In genomic region chr10:124745678-124746077, GRCh38 we compare ENCODE assay signal across 8 cellular contexts. TPM values are rescaled to one million over a fixed set of nuclear protein-coding genes. Genes with fewer than 3 reads are reported as not detected.
DNase-seq lines count a peak whose midpoint lies in the region; ATAC-seq and TF ChIP-seq lines count a peak whose summit lies in the region.

No MANE protein-coding gene starts in this region.

- no peak overlapping the region for H3K4me3 ChIP-seq in choroid plexus epithelial cell (ENCODE audit: low read depth, low read length)

- peak; percentile 52 for TF ChIP-seq CTCF in choroid plexus epithelial cell (conservative IDR thresholded peaks at IDR 0.05; ENCODE audit: low read depth, low read length)

- DNase-seq in activated T-cell treated with anti-CD3 and anti-CD28 coated beads, Interleukin-2, amount 50 U/mL, for 4 hours, result no peak
- no peak for DNase-seq in activated T-cell treated with anti-CD3 and anti-CD28 coated beads, Interleukin-2, amount 50 U/mL, for 24 hours
- DNase-seq in NCI-H69 (lab: John Stamatoyannopoulos, UW), result peak; percentile 32
- peak; percentile 79 for DNase-seq in choroid plexus epithelial cell (ENCODE audit: low read depth)
- DNase-seq in myocyte (ENCODE audit: low read depth), result peak; percentile 70
- DNase-seq in occipital lobe (lab: John Stamatoyannopoulos, UW), result no peak
- no peak for DNase-seq in mesenteric fat pad (ENCODE audit: low spot score)

- H3K27ac Mint-ChIP-seq in activated T-cell treated with anti-CD3 and anti-CD28 coated beads, Interleukin-2, amount 50 U/mL, for 24 hours, result no peak overlapping the region

- H3K4me1 Mint-ChIP-seq in activated T-cell treated with anti-CD3 and anti-CD28 coated beads, Interleukin-2, amount 50 U/mL, for 4 hours (ENCODE audit: low read depth), result peaks cover 37% of the 10 kb centered on the region
- H3K4me1 Mint-ChIP-seq in activated T-cell treated with anti-CD3 and anti-CD28 coated beads, Interleukin-2, amount 50 U/mL, for 24 hours (ENCODE audit: low read depth), result peaks cover 48% of the 10 kb centered on the region

- no peaks in the 10 kb centered on the region for H3K36me3 Mint-ChIP-seq in activated T-cell treated with anti-CD3 and anti-CD28 coated beads, Interleukin-2, amount 50 U/mL, for 4 hours (ENCODE audit: insufficient read depth)
- H3K36me3 Mint-ChIP-seq in activated T-cell treated with anti-CD3 and anti-CD28 coated beads, Interleukin-2, amount 50 U/mL, for 24 hours (ENCODE audit: low read depth), result peaks cover 19% of the 10 kb centered on the region

- ATAC-seq in activated T-cell treated with anti-CD3 and anti-CD28 coated beads, Interleukin-2, amount 50 U/mL, for 4 hours, result no peak
- no peak for ATAC-seq in GM21367 (IDR thresholded peaks at IDR 0.05; ENCODE audit: unreplicated experiment)

- H3K9me3 Mint-ChIP-seq in activated T-cell treated with anti-CD3 and anti-CD28 coated beads, Interleukin-2, amount 50 U/mL, for 4 hours, result no peaks in the 10 kb centered on the region
- H3K9me3 Mint-ChIP-seq in activated T-cell treated with anti-CD3 and anti-CD28 coated beads, Interleukin-2, amount 50 U/mL, for 24 hours, result no peaks in the 10 kb centered on the region

- peak overlapping the region; percentile 78 for H3K4me3 Mint-ChIP-seq in activated T-cell treated with anti-CD3 and anti-CD28 coated beads, Interleukin-2, amount 50 U/mL, for 4 hours
- H3K4me3 Mint-ChIP-seq in activated T-cell treated with anti-CD3 and anti-CD28 coated beads, Interleukin-2, amount 50 U/mL, for 24 hours, result no peak overlapping the region

- H3K27me3 Mint-ChIP-seq in activated T-cell treated with anti-CD3 and anti-CD28 coated beads, Interleukin-2, amount 50 U/mL, for 4 hours (ENCODE audit: low read depth), result no peaks in the 10 kb centered on the region
- no peaks in the 10 kb centered on the region for H3K27me3 Mint-ChIP-seq in activated T-cell treated with anti-CD3 and anti-CD28 coated beads, Interleukin-2, amount 50 U/mL, for 24 hours

RNA-seq across cellular contexts. Expression of gene FAM53B, which starts 1.5 kb away (rescaled TPM):
- total RNA-seq in activated T-cell treated with anti-CD3 and anti-CD28 coated beads, Interleukin-2, amount 50 U/mL, for 4 hours, result 10 to 100 TPM; 12.9 to 19.2 (median 18.2) TPM
- 28.3 and 28.7 TPM in 2 replicates for total RNA-seq in myocyte
- polyA plus RNA-seq in myocyte (2012), result 14.8 TPM
- total RNA-seq in occipital lobe, result 35.1 TPM
- 35.0 TPM for total RNA-seq in mesenteric fat pad

RNA-seq across cellular contexts. Expression of gene EEF1AKMT2, which starts 46.0 kb away (rescaled TPM):
- total RNA-seq in activated T-cell treated with anti-CD3 and anti-CD28 coated beads, Interleukin-2, amount 50 U/mL, for 4 hours, result 10 to 100 TPM; 20.7 to 23.0 (median 22.3) TPM
- total RNA-seq in myocyte (13.0 and 18.3 TPM in 2 replicates), occipital lobe (53.8 TPM), mesenteric fat pad (13.5 TPM)
- polyA plus RNA-seq in myocyte (2012), result 12.2 TPM

RNA-seq across cellular contexts. Expression of gene ABRAXAS2, which starts 55.9 kb away (rescaled TPM):
- 10 to 100 TPM; 21.4 to 23.0 (median 21.5) TPM for total RNA-seq in activated T-cell treated with anti-CD3 and anti-CD28 coated beads, Interleukin-2, amount 50 U/mL, for 4 hours
- 14.2 and 17.8 TPM in 2 replicates for total RNA-seq in myocyte
- 7.2 TPM for polyA plus RNA-seq in myocyte (2012)
- 18.9 TPM for total RNA-seq in occipital lobe
- total RNA-seq in mesenteric fat pad, result 14.3 TPM

Comparison
In these comparisons a context has a peak if more than half of its experiments do, and no peak if none do; other contexts are left out.
1. DNase-seq: peak in NCI-H69 (single experiment), choroid plexus epithelial cell (single experiment) and myocyte (single experiment); none in activated T-cell treated with anti-CD3 and anti-CD28 coated beads, Interleukin-2, amount 50 U/mL, for 4 hours (single experiment), activated T-cell treated with anti-CD3 and anti-CD28 coated beads, Interleukin-2, amount 50 U/mL, for 24 hours (single experiment), occipital lobe (single experiment) and mesenteric fat pad (single experiment).